27 cellular contexts compared by ENCODE assay signal in the genomic region with DNA sequence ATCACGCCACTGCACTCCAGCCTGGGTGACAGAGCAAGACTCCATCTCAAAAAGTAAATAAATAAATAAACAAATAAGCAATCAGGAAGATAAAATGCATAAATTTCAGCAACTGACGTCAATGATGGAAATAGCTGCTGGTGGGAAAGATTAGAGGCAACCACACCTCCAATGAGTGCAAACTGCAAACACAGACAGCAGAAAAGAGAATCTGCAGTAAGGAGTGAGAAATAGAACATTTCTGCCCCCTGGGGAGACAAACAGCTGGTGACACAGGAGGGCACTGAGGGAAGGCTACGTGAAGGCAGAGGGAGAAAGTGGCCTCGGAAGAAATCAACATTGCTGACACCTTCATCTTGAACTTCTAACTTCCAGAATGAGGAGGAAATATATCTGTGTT. TPM values are rescaled to one million over a fixed set of nuclear protein-coding genes. Genes with fewer than 3 reads are reported as not detected.
DNase-seq lines count a peak whose midpoint lies in the region; ATAC-seq, FAIRE-seq and TF ChIP-seq lines count a peak whose summit lies in the region.
"Had no signal": no experiment of that assay in that cellular context is flagged by ENCODE, and none has a peak within 500 bp of the region (broad histone marks: within the 10 kb centered on the region; RNA-seq: fewer than 3 reads in every experiment).

No MANE protein-coding gene starts in this region.

- peaks cover 26% of the 10 kb centered on the region for H3K4me1 Mint-ChIP-seq in activated CD4-positive, alpha-beta T cell treated with anti-CD3 and anti-CD28 coated beads, Interleukin-2, amount 10 ng/mL, durations not matched to agents 7 days and 5 days
- peaks cover 31 to 53% of the 10 kb centered on the region in 2 donors for H3K4me1 Mint-ChIP-seq in stimulated activated naive B cell treated with anti-CD40 and anti-IgM and Interleukin-4, amounts not matched to agents 10 μg/mL and 1 μg/mL and 100 μg/mL, for 72 hours

- H2BK15ac ChIP-seq in IMR-90 (ENCODE audit: low read depth, low read length), result no peak overlapping the region

- H3K9me1 ChIP-seq in IMR-90 (ENCODE audit: insufficient read depth, low read length), result peaks cover 16% of the 10 kb centered on the region
- H3K9me1 ChIP-seq in K562 (ENCODE audit: control insufficient read depth, insufficient read depth, low read length), result no peaks in the 10 kb centered on the region

- H3K4me2 ChIP-seq in IMR-90 (ENCODE audit: low read depth, low read length) (no peak overlapping the region), K562 (ENCODE audit: insufficient read depth, low read length) (peak overlapping the region; percentile 7; the same call in 1 of the 2 replicates)

- no peak overlapping the region for H3K14ac ChIP-seq in IMR-90 (replicated peaks; ENCODE audit: low read depth, low read length)

- dilution Hi-C loops in IMR-90 (cut with HindIII; ENCODE audit: low sequenced_read_pairs, unreplicated experiment), result no loop called here

- H3K27me3 ChIP-seq in IMR-90 (ENCODE audit: control insufficient read depth, insufficient read depth, low read length) (no peaks in the 10 kb centered on the region), K562 (ENCODE audit: control insufficient read depth in 2 of 2, insufficient read depth in 2 of 2, low read length in 2 of 2) (no peaks in the 10 kb centered on the region)
- H3K27me3 ChIP-seq: adrenal gland, breast epithelium, heart right ventricle, pancreas, stomach, upper lobe of right lung had no signal

- ATAC-seq in IMR-90 (ENCODE audit: low read depth) (no peak), K562 (peak; percentile 59), GM19455 (IDR thresholded peaks at IDR 0.05; ENCODE audit: unreplicated experiment) (no peak)
- ATAC-seq in stimulated activated naive B cell treated with anti-CD40 and anti-IgM and Interleukin-4, amounts not matched to agents 10 μg/mL and 1 μg/mL and 100 μg/mL, for 72 hours (replicated peaks), result no peak
- ATAC-seq: HCT116, left lobe of liver, natural killer cell, pancreas, upper lobe of right lung had no signal

- H4K20me1 ChIP-seq in IMR-90 (ENCODE audit: insufficient read depth, low read length), result peaks cover 68% of the 10 kb centered on the region
- peaks cover 32% of the 10 kb centered on the region for H4K20me1 ChIP-seq in K562 (replicated peaks; ENCODE audit: control insufficient read depth, insufficient read depth, low read length)

- H3K27ac ChIP-seq in IMR-90 (ENCODE audit: insufficient read depth, low read length) (no peak overlapping the region), K562 (ENCODE audit: extremely low read depth, low read depth, low read length) (0 out of 3 replicates have a peak overlapping the region, but pooled peaks have one; percentile 0)
- H3K27ac ChIP-seq: adrenal gland, C4-2B, heart right ventricle, pancreas, stomach, upper lobe of right lung had no signal

- FAIRE-seq in K562 (lab: Jason Lieb, UNC), result no peak
- FAIRE-seq: pancreas had no signal

- intact Hi-C loops in IMR-90 (cut with micrococcal nuclease) (loop anchor here (5.0 kb wide), 1 partner anchor 45 kb away; no protein-coding TSS in a partner anchor), K562 (cut with micrococcal nuclease) (loop anchor here (2.0 to 10.0 kb wide), 2 partner anchors 75 to 803 kb away; no protein-coding TSS in a partner anchor)

- in situ Hi-C loops in IMR-90 (cut with MboI; ENCODE audit: low sequenced_read_pairs), result no loop called here
- in situ Hi-C loops in K562 (cut with MboI), result no loop called here

- TF ChIP-seq RAD21 in IMR-90 (IDR thresholded peaks at IDR 0.05; ENCODE audit: low read length), result no peak
- TF ChIP-seq RAD21 in K562 (CRISPR knock-in tag; conservative IDR thresholded peaks at IDR 0.05 in 1 of 2, IDR thresholded peaks at IDR 0.05 in 1 of 2), result no peak

- CTCF ChIA-PET in activated CD4-positive, alpha-beta T cell treated with anti-CD3 and anti-CD28 coated beads, Interleukin-2, amount 10 ng/mL, durations not matched to agents 7 days and 5 days (lab: Charles Lee), result no interaction called here
- CTCF ChIA-PET in IMR-90 (lab: Yijun Ruan, JAX), result no interaction called here
- CTCF ChIA-PET in K562 (lab: Yijun Ruan, JAX; ENCODE audit: low intra/inter-chr PET ratio), result interaction anchor here (1.0 kb wide), 1 partner anchor 48 kb away, joined by 3 read pairs; no protein-coding TSS in a partner anchor

- WGBS in IMR-90 (ENCODE audit: extremely low coverage in 2 of 2, insufficient read length in 1 of 2), 2 experiments, result no CpG with 5 or more reads among the region's 4 CpGs
- 32% methylated on average over 4 of the region's 4 CpGs for WGBS in K562 (ENCODE audit: insufficient coverage, low coverage, missing lambda C conversion rate)

- TF ChIP-seq CTCF in IMR-90 (conservative IDR thresholded peaks at IDR 0.05; ENCODE audit: low read depth, low read length) (no peak), K562 (IDR thresholded peaks at IDR 0.05 in 2 of 3, conservative IDR thresholded peaks at IDR 0.05 in 1 of 3; ENCODE audit: insufficient read depth in 2 of 3, low read depth in 1 of 3, low read length in 3 of 3) (peak in 2 of 3 experiments; percentile 43 to 64; a peak in 3 of 6 replicates)

- H3K9me3 ChIP-seq in IMR-90 (ENCODE audit: control insufficient read depth, insufficient read depth, low read length) (no peaks in the 10 kb centered on the region), K562 (replicated peaks; ENCODE audit: control insufficient read depth, insufficient read depth, low read depth, low read length) (no peaks in the 10 kb centered on the region)
- H3K9me3 ChIP-seq: adrenal gland, breast epithelium, heart right ventricle, pancreas, stomach, upper lobe of right lung had no signal

- no TSS peak for BruUV-seq in IMR-90 (replicated peaks; lab: Mats Ljungman, UMichigan)
- BruUV-seq in K562 (replicated peaks; lab: Mats Ljungman, UMichigan), result no TSS peak

- no peak overlapping the region for H2AK9ac ChIP-seq in IMR-90 (replicated peaks; ENCODE audit: low read depth, low read length, poor library complexity)

- H3K79me1 ChIP-seq in IMR-90 (ENCODE audit: low read depth in 1 of 2, low read length in 2 of 2), result peaks cover 21 to 70% of the 10 kb centered on the region in 2 experiments

- no peak overlapping the region for H2BK5ac ChIP-seq in IMR-90 (ENCODE audit: low read depth, low read length, poor library complexity, severe bottlenecking)

- H3K4ac ChIP-seq in IMR-90 (ENCODE audit: low read depth, low read length), result no peak overlapping the region

- POLR2A ChIA-PET in activated CD4-positive, alpha-beta T cell treated with anti-CD3 and anti-CD28 coated beads, Interleukin-2, amount 10 ng/mL, durations not matched to agents 7 days and 5 days (lab: Charles Lee), result no interaction called here
- POLR2A ChIA-PET in IMR-90 (lab: Charles Lee; ENCODE audit: unreplicated experiment), result no interaction called here
- POLR2A ChIA-PET in K562 (lab: Yijun Ruan, JAX), result interaction anchor here (0.9 to 4.2 kb wide), 9 partner anchors 9 to 70 kb away, joined by 3 to 21 read pairs (median 8); no protein-coding TSS in a partner anchor

- no peak overlapping the region for H4K8ac ChIP-seq in IMR-90 (ENCODE audit: low read depth in 2 of 2, low read length in 2 of 2)

- H3K27me3 Mint-ChIP-seq in activated CD4-positive, alpha-beta T cell treated with anti-CD3 and anti-CD28 coated beads, Interleukin-2, amount 10 ng/mL, durations not matched to agents 7 days and 5 days, result no peaks in the 10 kb centered on the region
- no peaks in the 10 kb centered on the region for H3K27me3 Mint-ChIP-seq in stimulated activated naive B cell treated with anti-CD40 and anti-IgM and Interleukin-4, amounts not matched to agents 10 μg/mL and 1 μg/mL and 100 μg/mL, for 72 hours
- H3K27me3 Mint-ChIP-seq: activated B cell treated with CpG ODN at 0.5 μM for 24 hours; activated CD4-positive, alpha-beta memory T cell treated with anti-CD3 and anti-CD28 coated beads for 36 hours had no signal

- no peak overlapping the region for H3K18ac ChIP-seq in IMR-90 (ENCODE audit: low read depth, low read length)

- H2AFZ ChIP-seq in IMR-90 (replicated peaks; ENCODE audit: low read length, poor library complexity) (no peak overlapping the region), K562 (ENCODE audit: low read depth, low read length) (no peak overlapping the region)

- H3K4me1 ChIP-seq in IMR-90 (ENCODE audit: control insufficient read depth, insufficient read depth, low read length) (peaks cover 3% of the 10 kb centered on the region), K562 (replicated peaks in 1 of 2; ENCODE audit: control insufficient read depth in 2 of 2, insufficient read depth in 2 of 2, low read length in 2 of 2) (peaks cover 40 to 46% of the 10 kb centered on the region in 2 experiments)

- H3K23ac ChIP-seq in IMR-90 (ENCODE audit: low read depth, low read length), result peak overlapping the region; percentile 72

- H3K9ac ChIP-seq in IMR-90 (ENCODE audit: low read depth, low read length) (no peak overlapping the region), K562 (ENCODE audit: insufficient read depth in 1 of 2, low read depth in 2 of 2, low read length in 2 of 2) (peak overlapping the region; percentile 0 to 6; a peak in 1 of 4 replicates)

- peak; percentile 65; the same call in 1 of the 2 replicates for TF ChIP-seq EP300 in K562 (IDR thresholded peaks at IDR 0.05; ENCODE audit: low read length)

- no peaks in the 10 kb centered on the region for H3K9me3 Mint-ChIP-seq in activated CD4-positive, alpha-beta T cell treated with anti-CD3 and anti-CD28 coated beads, Interleukin-2, amount 10 ng/mL, durations not matched to agents 7 days and 5 days
- no peaks in the 10 kb centered on the region for H3K9me3 Mint-ChIP-seq in stimulated activated naive B cell treated with anti-CD40 and anti-IgM and Interleukin-4, amounts not matched to agents 10 μg/mL and 1 μg/mL and 100 μg/mL, for 72 hours
- H3K9me3 Mint-ChIP-seq: activated B cell treated with CpG ODN at 0.5 μM for 24 hours; activated CD4-positive, alpha-beta memory T cell treated with anti-CD3 and anti-CD28 coated beads for 36 hours; natural killer cell had no signal

- TF ChIP-seq POLR2A in IMR-90 (IDR thresholded peaks at IDR 0.05; ENCODE audit: low read depth, low read length) (no peak), K562 (conservative IDR thresholded peaks at IDR 0.05) (no peak)

- no peaks in the 10 kb centered on the region for H3K36me3 Mint-ChIP-seq in activated CD4-positive, alpha-beta T cell treated with anti-CD3 and anti-CD28 coated beads, Interleukin-2, amount 10 ng/mL, durations not matched to agents 7 days and 5 days (ENCODE audit: low read depth)
- H3K36me3 Mint-ChIP-seq in stimulated activated naive B cell treated with anti-CD40 and anti-IgM and Interleukin-4, amounts not matched to agents 10 μg/mL and 1 μg/mL and 100 μg/mL, for 72 hours, result peaks cover 0 to 3% of the 10 kb centered on the region in 2 donors
- H3K36me3 Mint-ChIP-seq: activated CD4-positive, alpha-beta memory T cell treated with anti-CD3 and anti-CD28 coated beads for 36 hours; natural killer cell had no signal

- H3K4me3 ChIP-seq in IMR-90 (ENCODE audit: insufficient read depth, low read depth, low read length) (no peak overlapping the region), K562 (no peak overlapping the region)
- H3K4me3 ChIP-seq: adrenal gland, breast epithelium, heart right ventricle, pancreas, stomach, upper lobe of right lung had no signal

- peaks cover 90% of the 10 kb centered on the region for H3K79me2 ChIP-seq in K562 (ENCODE audit: control insufficient read depth, insufficient read depth, low read length)

- H4K5ac ChIP-seq in IMR-90 (ENCODE audit: low read depth, low read length), result no peak overlapping the region

- no peak overlapping the region for H4K91ac ChIP-seq in IMR-90 (ENCODE audit: insufficient read depth, low read depth, low read length)

- no peak for DNase-seq in activated CD4-positive, alpha-beta T cell treated with anti-CD3 and anti-CD28 coated beads, Interleukin-2, amount 10 ng/mL, durations not matched to agents 7 days and 5 days
- no peak for DNase-seq in activated CD4-positive, alpha-beta T cell treated with anti-CD3 and anti-CD28 coated beads for 1 hour
- DNase-seq in IMR-90 (no peak), K562 (ENCODE audit: extremely low read depth in 1 of 4, low spot score in 3 of 4) (peak; percentile 50 to 66 (median 58)), dermis blood vessel endothelial cell (no peak), SK-N-DZ (ENCODE audit: low spot score) (no peak)
- DNase-seq in stimulated activated naive B cell treated with anti-CD40 and anti-IgM and Interleukin-4, amounts not matched to agents 10 μg/mL and 1 μg/mL and 100 μg/mL, for 72 hours, result no peak
- DNase-seq: ACHN; activated B cell treated with CpG ODN at 0.5 μM for 24 hours; activated CD4-positive, alpha-beta memory T cell treated with anti-CD3 and anti-CD28 coated beads for 36 hours; heart right ventricle; natural killer cell; NCI-H1048; NCI-H2029 treated with DMSO at 0.1 percent for 48 hours; NCI-H510A treated with DMSO at 0.1 percent for 48 hours; pancreas; right cardiac atrium; stimulated activated CD4-positive, alpha-beta T cell treated with anti-CD3 and anti-CD28 coated beads, Interleukin-4, amount 100 ng/mL, for 24 hours; stomach; T-helper 9 cell had no signal

- peak overlapping the region; percentile 7 for H3K27ac Mint-ChIP-seq in activated CD4-positive, alpha-beta T cell treated with anti-CD3 and anti-CD28 coated beads, Interleukin-2, amount 10 ng/mL, durations not matched to agents 7 days and 5 days
- H3K27ac Mint-ChIP-seq in stimulated activated naive B cell treated with anti-CD40 and anti-IgM and Interleukin-4, amounts not matched to agents 10 μg/mL and 1 μg/mL and 100 μg/mL, for 72 hours, result peak overlapping the region; percentile 11
- H3K27ac Mint-ChIP-seq: activated B cell treated with CpG ODN at 0.5 μM for 24 hours; activated CD4-positive, alpha-beta memory T cell treated with anti-CD3 and anti-CD28 coated beads for 36 hours had no signal

- no peak overlapping the region for H3K56ac ChIP-seq in IMR-90 (ENCODE audit: extremely low read depth, insufficient read depth, low read length)

- no peak overlapping the region for H2BK20ac ChIP-seq in IMR-90 (ENCODE audit: low read depth, low read length)

- no peak overlapping the region for H2AK5ac ChIP-seq in IMR-90 (ENCODE audit: low read depth, low read length)

- no peak overlapping the region for H3K4me3 Mint-ChIP-seq in activated CD4-positive, alpha-beta T cell treated with anti-CD3 and anti-CD28 coated beads, Interleukin-2, amount 10 ng/mL, durations not matched to agents 7 days and 5 days
- H3K4me3 Mint-ChIP-seq in stimulated activated naive B cell treated with anti-CD40 and anti-IgM and Interleukin-4, amounts not matched to agents 10 μg/mL and 1 μg/mL and 100 μg/mL, for 72 hours, result no peak overlapping the region
- H3K4me3 Mint-ChIP-seq: activated B cell treated with CpG ODN at 0.5 μM for 24 hours; activated CD4-positive, alpha-beta memory T cell treated with anti-CD3 and anti-CD28 coated beads for 36 hours; natural killer cell had no signal

- H3K36me3 ChIP-seq in IMR-90 (ENCODE audit: control insufficient read depth, insufficient read depth, low read length) (no peaks in the 10 kb centered on the region), K562 (ENCODE audit: control insufficient read depth, insufficient read depth, low read length) (no peaks in the 10 kb centered on the region)
- H3K36me3 ChIP-seq: adrenal gland, breast epithelium, heart right ventricle, pancreas, stomach, upper lobe of right lung had no signal

- no peak overlapping the region for H2BK120ac ChIP-seq in IMR-90 (ENCODE audit: low read depth, low read length)

RNA-seq across cellular contexts. Expression of a gene that starts 6.5 kb away (rescaled TPM):
- 100 to 1,000 TPM; 103 to 113 TPM for total RNA-seq in activated CD4-positive, alpha-beta T cell treated with anti-CD3 and anti-CD28 coated beads, Interleukin-2, amount 10 ng/mL, durations not matched to agents 7 days and 5 days
- 16.8 and 18.6 TPM in 2 replicates for total RNA-seq in IMR-90 (2012; rRNA removed)
- polyA plus RNA-seq in IMR-90 (2012; rRNA removed), result 35.5 and 39.3 TPM in 2 replicates
- polyA plus RNA-seq in IMR-90 (2012; cell fraction: cytosol; rRNA removed), result 20.8 and 29.0 TPM in 2 replicates
- 65.8 and 113 TPM in 2 replicates for polyA plus RNA-seq in IMR-90 (2012; cell fraction: nucleus; rRNA removed; ENCODE audit: low replicate concordance)
- total RNA-seq in K562 (2011; cell fraction: chromatin; rRNA removed; ENCODE audit: low replicate concordance), result 856 and 1,421 TPM in 2 replicates
- total RNA-seq in K562 (2011; cell fraction: nucleolus; rRNA removed), result 627 and 658 TPM in 2 replicates
- 567 and 576 TPM in 2 replicates for total RNA-seq in K562 (2011; cell fraction: nucleoplasm; rRNA removed)
- total RNA-seq in K562 (2014; rRNA removed), result 103 and 117 TPM in 2 replicates
- total RNA-seq in K562 (2014; rRNA removed; fragmentation: Illumina TruSeq; extraction: Trizol), result 62.3 and 63.7 TPM in 2 replicates
- 75.3 and 82.5 TPM in 2 replicates for total RNA-seq in K562 (2015; rRNA removed; fragmentation: Illumina TruSeq; extraction: Trizol)
- total RNA-seq in K562 (2021), result 173 and 187 TPM in 2 replicates
- 84.7 and 128 TPM in 2 replicates for polyA plus RNA-seq in K562 (2011; rRNA removed)
- 76.2 and 84.4 TPM in 2 replicates for polyA plus RNA-seq in K562 (2011; cell fraction: cytosol; rRNA removed)
- polyA plus RNA-seq in K562 (2011; cell fraction: nucleus; rRNA removed), result 448 and 556 TPM in 2 replicates
- polyA plus RNA-seq in K562 (2012), result 142 and 181 TPM in 2 replicates
- 124 and 127 TPM in 2 replicates for polyA plus RNA-seq in K562 (2014; fragmentation: Illumina TruSeq; extraction: Trizol)
- polyA plus RNA-seq in K562 (2014; fragmentation: Nextera tagmentation; extraction: Ambion mirVana), result 10 to 100 TPM in 1 of 2 experiments, 1 to 10 TPM in 1; 7.3 to 11.1 TPM
- 116 and 125 TPM in 2 replicates for polyA plus RNA-seq in K562 (2014; rRNA removed)
- polyA minus RNA-seq in K562 (2011; rRNA and poly(A)+ RNA removed), result 160 and 176 TPM in 2 replicates
- 98.9 and 161 TPM in 2 replicates for polyA minus RNA-seq in K562 (2011; cell fraction: cytosol; rRNA and poly(A)+ RNA removed)
- 188 and 253 TPM in 2 replicates for polyA minus RNA-seq in K562 (2011; cell fraction: nucleus; rRNA and poly(A)+ RNA removed)
- 20.3 and 40.3 TPM in 2 replicates for total RNA-seq in dermis blood vessel endothelial cell
- polyA plus RNA-seq in SK-N-DZ (2014; cell fraction: cytosol; rRNA removed), result 30.7 and 35.9 TPM in 2 replicates
- 80.8 and 155 TPM in 2 replicates for polyA plus RNA-seq in SK-N-DZ (2014; cell fraction: nucleus; rRNA removed)

RNA-seq across cellular contexts. Expression of a gene that starts 6.7 kb away (rescaled TPM):
- 10 to 100 TPM; 29.6 to 36.0 TPM for total RNA-seq in activated CD4-positive, alpha-beta T cell treated with anti-CD3 and anti-CD28 coated beads, Interleukin-2, amount 10 ng/mL, durations not matched to agents 7 days and 5 days
- total RNA-seq in IMR-90 (2012; rRNA removed), result 10.6 and 12.5 TPM in 2 replicates
- 29.5 and 30.0 TPM in 2 replicates for polyA plus RNA-seq in IMR-90 (2012; rRNA removed)
- 11.1 and 11.3 TPM in 2 replicates for polyA plus RNA-seq in IMR-90 (2012; cell fraction: cytosol; rRNA removed)
- 3.2 and 13.2 TPM in 2 replicates for polyA plus RNA-seq in IMR-90 (2012; cell fraction: nucleus; rRNA removed; ENCODE audit: low replicate concordance)
- 63.6 and 66.4 TPM in 2 replicates for total RNA-seq in K562 (2011; cell fraction: chromatin; rRNA removed; ENCODE audit: low replicate concordance)
- 39.3 and 45.4 TPM in 2 replicates for total RNA-seq in K562 (2011; cell fraction: nucleolus; rRNA removed)
- total RNA-seq in K562 (2011; cell fraction: nucleoplasm; rRNA removed), result 59.8 and 84.4 TPM in 2 replicates
- total RNA-seq in K562 (2014; rRNA removed), result 71.4 and 89.3 TPM in 2 replicates
- total RNA-seq in K562 (2014; rRNA removed; fragmentation: Illumina TruSeq; extraction: Trizol), result 58.1 and 64.4 TPM in 2 replicates
- 70.6 and 75.9 TPM in 2 replicates for total RNA-seq in K562 (2015; rRNA removed; fragmentation: Illumina TruSeq; extraction: Trizol)
- total RNA-seq in K562 (2021), result 122 and 123 TPM in 2 replicates
- 187 and 200 TPM in 2 replicates for polyA plus RNA-seq in K562 (2011; rRNA removed)
- polyA plus RNA-seq in K562 (2011; cell fraction: cytosol; rRNA removed), result 97.0 and 115 TPM in 2 replicates
- 51.6 and 70.0 TPM in 2 replicates for polyA plus RNA-seq in K562 (2011; cell fraction: nucleus; rRNA removed)
- polyA plus RNA-seq in K562 (2012), result 105 and 162 TPM in 2 replicates
- polyA plus RNA-seq in K562 (2014; fragmentation: Illumina TruSeq; extraction: Trizol), result 181 and 250 TPM in 2 replicates
- polyA plus RNA-seq in K562 (2014; fragmentation: Nextera tagmentation; extraction: Ambion mirVana), result 10 to 100 TPM; 19.5 to 22.8 TPM
- polyA plus RNA-seq in K562 (2014; rRNA removed), result 136 and 161 TPM in 2 replicates
- polyA minus RNA-seq in K562 (2011; rRNA and poly(A)+ RNA removed), result 89.0 and 94.5 TPM in 2 replicates
- 44.9 and 53.1 TPM in 2 replicates for polyA minus RNA-seq in K562 (2011; cell fraction: cytosol; rRNA and poly(A)+ RNA removed)
- polyA minus RNA-seq in K562 (2011; cell fraction: nucleus; rRNA and poly(A)+ RNA removed), result 14.3 and 25.0 TPM in 2 replicates
- total RNA-seq in dermis blood vessel endothelial cell, result 6.0 and 8.5 TPM in 2 replicates
- polyA plus RNA-seq in SK-N-DZ (2014; cell fraction: cytosol; rRNA removed), result 9.4 and 10.3 TPM in 2 replicates
- polyA plus RNA-seq in SK-N-DZ (2014; cell fraction: nucleus; rRNA removed), result 6.2 and 6.6 TPM in 2 replicates

Comparison
In these comparisons a context has a peak if more than half of its experiments do, and no peak if none do; other contexts are left out.
1. DNase-seq: peak in K562 (4 of 4); none in activated CD4-positive, alpha-beta T cell treated with anti-CD3 and anti-CD28 coated beads, Interleukin-2, amount 10 ng/mL, durations not matched to agents 7 days and 5 days (single experiment), activated CD4-positive, alpha-beta T cell treated with anti-CD3 and anti-CD28 coated beads for 1 hour (single experiment), IMR-90 (single experiment), stimulated activated naive B cell treated with anti-CD40 and anti-IgM and Interleukin-4, amounts not matched to agents 10 μg/mL and 1 μg/mL and 100 μg/mL, for 72 hours (single experiment), dermis blood vessel endothelial cell (single experiment) and SK-N-DZ (single experiment).